Comparison of ENCODE assay signal across 1 cellular context in the genomic region with DNA sequence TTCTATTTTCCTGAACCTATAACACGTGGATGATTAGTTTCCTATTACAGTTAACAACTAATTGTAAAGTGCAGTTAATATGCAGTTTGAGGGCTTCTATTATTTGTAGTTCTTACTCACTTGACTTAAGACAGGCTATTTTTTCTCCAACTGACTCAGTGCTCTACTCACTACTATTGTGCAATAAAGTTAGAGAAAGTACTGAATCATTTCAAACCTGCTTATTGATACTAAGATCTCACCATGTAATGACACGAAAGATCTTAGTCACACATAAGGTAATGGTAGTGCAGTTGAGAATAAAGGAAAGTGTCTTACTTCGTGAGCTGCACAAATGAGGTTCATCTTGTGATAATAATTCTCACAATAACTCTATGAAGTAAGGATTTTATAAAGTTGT.
A peak's percentile ranks its signal among the peaks of the same experiment; 100 is the strongest.
TF ChIP-seq lines count a peak whose summit lies in the region.

No MANE protein-coding gene starts in this region.

TF ChIP-seq in GM12878, 131 proteins besides CTCF, POLR2A, EP300 and RAD21:
- TF ChIP-seq, protein P1, sequence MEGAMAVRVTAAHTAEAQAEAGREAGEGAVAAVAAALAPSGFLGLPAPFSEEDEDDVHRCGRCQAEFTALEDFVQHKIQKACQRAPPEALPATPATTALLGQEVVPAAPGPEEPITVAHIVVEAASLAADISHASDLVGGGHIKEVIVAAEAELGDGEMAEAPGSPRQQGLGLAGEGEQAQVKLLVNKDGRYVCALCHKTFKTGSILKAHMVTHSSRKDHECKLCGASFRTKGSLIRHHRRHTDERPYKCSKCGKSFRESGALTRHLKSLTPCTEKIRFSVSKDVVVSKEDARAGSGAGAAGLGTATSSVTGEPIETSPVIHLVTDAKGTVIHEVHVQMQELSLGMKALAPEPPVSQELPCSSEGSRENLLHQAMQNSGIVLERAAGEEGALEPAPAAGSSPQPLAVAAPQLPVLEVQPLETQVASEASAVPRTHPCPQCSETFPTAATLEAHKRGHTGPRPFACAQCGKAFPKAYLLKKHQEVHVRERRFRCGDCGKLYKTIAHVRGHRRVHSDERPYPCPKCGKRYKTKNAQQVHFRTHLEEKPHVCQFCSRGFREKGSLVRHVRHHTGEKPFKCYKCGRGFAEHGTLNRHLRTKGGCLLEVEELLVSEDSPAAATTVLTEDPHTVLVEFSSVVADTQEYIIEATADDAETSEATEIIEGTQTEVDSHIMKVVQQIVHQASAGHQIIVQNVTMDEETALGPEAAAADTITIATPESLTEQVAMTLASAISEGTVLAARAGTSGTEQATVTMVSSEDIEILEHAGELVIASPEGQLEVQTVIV (IDR thresholded peaks at IDR 0.05; ENCODE audit: borderline replicate concordance, partially characterized antibody) = no peak
- TF ChIP-seq JUNB (IDR thresholded peaks at IDR 0.05) (peak; percentile 78), CEBPB (IDR thresholded peaks at IDR 0.05; ENCODE audit: borderline replicate concordance in 1 of 2, low read depth in 2 of 2, low read length in 2 of 2) (peak in 1 of 2 experiments; percentile 40; a peak in 1 of 4 replicates), SUZ12 (IDR thresholded peaks at IDR 0.05; ENCODE audit: unreplicated experiment) (no peak), SIX5 (IDR thresholded peaks at IDR 0.05; ENCODE audit: low read depth, low read length, severe bottlenecking) (no peak), ZNF24 (IDR thresholded peaks at IDR 0.05) (no peak)
